Comparison of ENCODE assay signal across 8 cellular contexts in genomic region chr7:87934699-87935372, GRCh38.
DNase-seq lines count a peak whose midpoint lies in the region; ATAC-seq and TF ChIP-seq lines count a peak whose summit lies in the region.

No MANE protein-coding gene starts in this region.

- DNase-seq in SHP77 (lab: John Stamatoyannopoulos, UW) (peak; percentile 24 to 46), SHP77 treated with DMSO at 0.1 percent for 48 hours (lab: John Stamatoyannopoulos, UW) (no peak), medulla oblongata (ENCODE audit: extremely low spot score) (peak; percentile 62), tibial artery (no peak), NCI-H510A (lab: John Stamatoyannopoulos, UW) (no peak)

- intact Hi-C loops in tibial artery (cut with DNase I; ENCODE audit: low total_unique reads) = no loop called here

- H3K27ac ChIP-seq in duodenal mucosa (ENCODE audit: low read depth, low read length) (no peak overlapping the region), tibial artery (peak overlapping the region in 1 of 2 donors; percentile 23)

- no peaks in the 10 kb centered on the region for H3K9me3 ChIP-seq in duodenal mucosa (ENCODE audit: control insufficient read depth in 1 of 2, low read length in 2 of 2)
- H3K9me3 ChIP-seq in tibial artery = no peaks in the 10 kb centered on the region

- H3K4me1 ChIP-seq in duodenal mucosa (ENCODE audit: control insufficient read depth in 1 of 2, insufficient read depth in 2 of 2, low read length in 2 of 2) (peaks cover 9 to 15% of the 10 kb centered on the region in 2 donors), tibial artery (peaks cover 0 to 13% (median 5%) of the 10 kb centered on the region in 4 donors)

- H3K4me3 ChIP-seq in duodenal mucosa (ENCODE audit: low read depth in 1 of 2, low read length in 2 of 2) (peak overlapping the region; percentile 70 to 89), tibial artery (peak overlapping the region; percentile 61 to 79)

- ATAC-seq in HG03432 (IDR thresholded peaks at IDR 0.05; ENCODE audit: unreplicated experiment) (peak; percentile 5), SK-N-SH treated with all-trans-retinoic acid at 6 μM for 48 hours (peak; percentile 56)

- peaks cover 0 to 7% of the 10 kb centered on the region in 2 donors for H3K27me3 ChIP-seq in duodenal mucosa (ENCODE audit: control insufficient read depth in 1 of 2, insufficient read depth in 2 of 2, low read length in 2 of 2)
- H3K27me3 ChIP-seq in tibial artery = no peaks in the 10 kb centered on the region

- no peak for TF ChIP-seq CTCF in tibial artery (IDR thresholded peaks at IDR 0.05)

- H3K36me3 ChIP-seq in duodenal mucosa (ENCODE audit: control insufficient read depth in 1 of 2, insufficient read depth in 2 of 2, low read length in 2 of 2) (no peaks in the 10 kb centered on the region), tibial artery (no peaks in the 10 kb centered on the region)

- H3K9ac ChIP-seq in duodenal mucosa (ENCODE audit: low read depth in 1 of 2, low read length in 2 of 2) = peak overlapping the region; percentile 10 to 21

TF ChIP-seq in SK-N-SH treated with all-trans-retinoic acid at 6 μM for 48 hours, 23 proteins besides CTCF, POLR2A, EP300 and RAD21:
- TF ChIP-seq ZFP3 (CRISPR knock-in tag; IDR thresholded peaks at IDR 0.05) = peak; percentile 22; the same call in 1 of the 2 replicates
- TF ChIP-seq BACH2 (CRISPR knock-in tag; IDR thresholded peaks at IDR 0.05; ENCODE audit: borderline replicate concordance) = no peak

Comparison
In these comparisons a context has a peak if more than half of its experiments do, and no peak if none do; other contexts are left out.
1. DNase-seq: peak in SHP77 (2 of 2) and medulla oblongata (single experiment); none in SHP77 treated with DMSO at 0.1 percent for 48 hours (single experiment), tibial artery (0 of 2) and NCI-H510A (single experiment).